3 cellular contexts compared by ENCODE assay signal in genomic region chr1:24688033-24688432, GRCh38.
TF ChIP-seq lines count a peak whose summit lies in the region.

No MANE protein-coding gene starts in this region.

TF ChIP-seq in SK-N-SH, 30 proteins besides CTCF, POLR2A, EP300 and RAD21:
- TF ChIP-seq MAX (IDR thresholded peaks at IDR 0.05; ENCODE audit: low read depth) (no peak), GATA2 (CRISPR knock-in tag; IDR thresholded peaks at IDR 0.05) (no peak), RCOR1 (IDR thresholded peaks at IDR 0.05; ENCODE audit: low read length) (no peak), USF1 (IDR thresholded peaks at IDR 0.05; ENCODE audit: borderline replicate concordance, low read depth) (no peak), SIN3A (IDR thresholded peaks at IDR 0.05; ENCODE audit: borderline replicate concordance, low read depth, low read length) (no peak), RXRA (IDR thresholded peaks at IDR 0.05; ENCODE audit: borderline replicate concordance, low read depth) (no peak), NRF1 (IDR thresholded peaks at IDR 0.05; ENCODE audit: low read depth, low read length) (no peak), ELF1 (IDR thresholded peaks at IDR 0.05) (no peak), JUND (IDR thresholded peaks at IDR 0.05) (no peak), MEF2A (IDR thresholded peaks at IDR 0.05; ENCODE audit: borderline replicate concordance, low read depth) (no peak), YY1 (IDR thresholded peaks at IDR 0.05; ENCODE audit: low read depth) (no peak), FOXM1 (IDR thresholded peaks at IDR 0.05; ENCODE audit: low read depth) (no peak), TEAD4 (IDR thresholded peaks at IDR 0.05; ENCODE audit: borderline replicate concordance, insufficient read depth) (no peak)

TF ChIP-seq in SK-N-SH treated with all-trans-retinoic acid at 6 μM for 48 hours, 23 proteins besides CTCF, POLR2A, EP300 and RAD21:
- TF ChIP-seq PATZ1 (CRISPR knock-in tag; IDR thresholded peaks at IDR 0.05; ENCODE audit: borderline replicate concordance) (no peak), ZC3H10 (CRISPR knock-in tag; IDR thresholded peaks at IDR 0.05) (no peak), TOX (CRISPR knock-in tag; IDR thresholded peaks at IDR 0.05; ENCODE audit: borderline replicate concordance) (no peak), SNAI2 (CRISPR knock-in tag; IDR thresholded peaks at IDR 0.05) (no peak), RARB (CRISPR knock-in tag; IDR thresholded peaks at IDR 0.05) (no peak), ZNF70 (CRISPR knock-in tag; IDR thresholded peaks at IDR 0.05) (no peak)

TF ChIP-seq in K562, 482 proteins besides CTCF, POLR2A, EP300 and RAD21:
- TF ChIP-seq ZNF830 (CRISPR knock-in tag; IDR thresholded peaks at IDR 0.05) (no peak), ZNF395 (CRISPR knock-in tag; IDR thresholded peaks at IDR 0.05) (no peak), PHF20 (IDR thresholded peaks at IDR 0.05; ENCODE audit: partially characterized antibody) (no peak), ZNF780A (CRISPR knock-in tag; IDR thresholded peaks at IDR 0.05) (no peak), HDGF (IDR thresholded peaks at IDR 0.05) (no peak), TRIM28 (IDR thresholded peaks at IDR 0.05) (no peak), GTF2A2 (tag; IDR thresholded peaks at IDR 0.05) (no peak), VEZF1 (CRISPR knock-in tag; IDR thresholded peaks at IDR 0.05) (no peak), STAG1 (CRISPR knock-in tag; IDR thresholded peaks at IDR 0.05; ENCODE audit: borderline replicate concordance) (no peak), POLR2B (IDR thresholded peaks at IDR 0.05; ENCODE audit: low read depth, partially characterized antibody) (no peak), AFF1 (IDR thresholded peaks at IDR 0.05; ENCODE audit: low read depth in 1 of 2, partially characterized antibody in 2 of 2) (no peak), HES1 (IDR thresholded peaks at IDR 0.05; ENCODE audit: low read depth) (no peak), TCFL5 (CRISPR knock-in tag; conservative IDR thresholded peaks at IDR 0.05) (no peak), ZNF174 (CRISPR knock-in tag; IDR thresholded peaks at IDR 0.05) (no peak), ZNF561 (CRISPR knock-in tag; conservative IDR thresholded peaks at IDR 0.05) (no peak), GATA2 (CRISPR knock-in tag; IDR thresholded peaks at IDR 0.05) (no peak)
